In genomic region chr18:26654173-26655009, GRCh38 we compare ENCODE assay signal across 15 cellular contexts.
DNase-seq lines count a peak whose midpoint lies in the region; ATAC-seq, FAIRE-seq and TF ChIP-seq lines count a peak whose summit lies in the region.
"Had no signal": no experiment of that assay in that cellular context is flagged by ENCODE, and none has a peak within 500 bp of the region (broad histone marks: within the 10 kb centered on the region; RNA-seq: fewer than 3 reads in every experiment).

No MANE protein-coding gene starts in this region.

- H3K9me3 Mint-ChIP-seq in astrocyte (ENCODE audit: unreplicated experiment) = no peaks in the 10 kb centered on the region
- H3K9me3 Mint-ChIP-seq in activated CD4-positive, alpha-beta T cell treated with anti-CD3 and anti-CD28 coated beads, Interleukin-2, amount 10 ng/mL, durations not matched to agents 7 days and 5 days = no peaks in the 10 kb centered on the region
- H3K9me3 Mint-ChIP-seq: H9, T-cell had no signal

- H3K27me3 ChIP-seq in left ventricle myocardium inferior (ENCODE audit: low read depth) (peaks cover 6% of the 10 kb centered on the region), astrocyte (ENCODE audit: insufficient read depth, low read length) (peaks cover 33% of the 10 kb centered on the region), mesenchymal stem cell (ENCODE audit: control insufficient read depth in 1 of 2, insufficient read depth in 1 of 2, low read length in 2 of 2) (peaks cover 0 to 66% of the 10 kb centered on the region in 2 experiments)

- H3K14ac ChIP-seq in mesenchymal stem cell (ENCODE audit: low read length in 2 of 2) = no peak overlapping the region

- H4K20me1 ChIP-seq in astrocyte (ENCODE audit: insufficient read depth, low read length) = no peaks in the 10 kb centered on the region

- H3K79me2 ChIP-seq in astrocyte (ENCODE audit: insufficient read depth, low read length) = no peaks in the 10 kb centered on the region

- H2BK120ac ChIP-seq in mesenchymal stem cell (ENCODE audit: low read depth, low read length) = no peak overlapping the region

- CTCF ChIA-PET in activated CD4-positive, alpha-beta T cell treated with anti-CD3 and anti-CD28 coated beads, Interleukin-2, amount 10 ng/mL, durations not matched to agents 7 days and 5 days (lab: Charles Lee) = no interaction called here

- H3K4ac ChIP-seq in mesenchymal stem cell (ENCODE audit: low read depth in 1 of 2, low read length in 2 of 2) = no peak overlapping the region

- peak overlapping the region; percentile 92 for H3K27ac ChIP-seq in left ventricle myocardium inferior (replicated peaks)
- no peak overlapping the region for H3K27ac ChIP-seq in astrocyte (ENCODE audit: low read depth, low read length)
- peak overlapping the region; percentile 36 for H3K27ac ChIP-seq in mesenchymal stem cell (ENCODE audit: low read length, poor library complexity, severe bottlenecking)
- H3K27ac ChIP-seq: cardiac muscle cell had no signal

- DNase-seq in left ventricle myocardium inferior = no peak
- no peak for DNase-seq in left cardiac atrium
- DNase-seq in astrocyte (ENCODE audit: low read depth) = no peak
- no peak for DNase-seq in mesenchymal stem cell
- no peak for DNase-seq in putamen (ENCODE audit: low spot score)
- no peak for DNase-seq in GM03348 (ENCODE audit: low spot score)
- DNase-seq in activated CD4-positive, alpha-beta T cell treated with anti-CD3 and anti-CD28 coated beads, Interleukin-2, amount 10 ng/mL, durations not matched to agents 7 days and 5 days = no peak
- DNase-seq: activated effector memory CD4-positive, alpha-beta T cell treated with anti-CD3 and anti-CD28 coated beads, Interleukin-2, amount 50 U/mL, for 16 hours; H9; NK-92 treated with Interleukin-12 subunit alpha and Interleukin-12 subunit beta, amount 100 ng/mL, for 24 hours; small intestine; T-cell; upper lobe of left lung had no signal

- H3K9ac ChIP-seq in astrocyte (ENCODE audit: low read length) (no peak overlapping the region), mesenchymal stem cell (ENCODE audit: low read length) (no peak overlapping the region)

- ATAC-seq in left cardiac atrium (no peak), GM18873 (IDR thresholded peaks at IDR 0.05; ENCODE audit: low FRiP score, unreplicated experiment) (no peak)
- ATAC-seq: T-cell had no signal

- no peaks in the 10 kb centered on the region for H3K36me3 ChIP-seq in left ventricle myocardium inferior
- H3K36me3 ChIP-seq in astrocyte (ENCODE audit: insufficient read depth, low read length) = no peaks in the 10 kb centered on the region
- H3K36me3 ChIP-seq in mesenchymal stem cell (ENCODE audit: control insufficient read depth in 1 of 2, insufficient read depth in 2 of 2, low read depth in 1 of 2, low read length in 2 of 2) = no peaks in the 10 kb centered on the region
- H3K36me3 ChIP-seq: cardiac muscle cell, upper lobe of left lung had no signal

- H4K91ac ChIP-seq in mesenchymal stem cell (ENCODE audit: low read length) = no peak overlapping the region

- H2BK12ac ChIP-seq in mesenchymal stem cell (ENCODE audit: low read length in 2 of 2) = no peak overlapping the region

- H2AFZ ChIP-seq in astrocyte (ENCODE audit: low read depth, low read length) (no peak overlapping the region), mesenchymal stem cell (ENCODE audit: low read depth, low read length) (no peak overlapping the region)

- FAIRE-seq in astrocyte (lab: Jason Lieb, UNC) = no peak
- FAIRE-seq: small intestine had no signal

- H2BK15ac ChIP-seq in mesenchymal stem cell (ENCODE audit: low read depth, poor library complexity, severe bottlenecking) = no peak overlapping the region

- H3K36me3 Mint-ChIP-seq in astrocyte (ENCODE audit: low read depth, unreplicated experiment) = no peaks in the 10 kb centered on the region
- H3K36me3 Mint-ChIP-seq in activated CD4-positive, alpha-beta T cell treated with anti-CD3 and anti-CD28 coated beads, Interleukin-2, amount 10 ng/mL, durations not matched to agents 7 days and 5 days (ENCODE audit: low read depth) = peaks cover 3% of the 10 kb centered on the region
- H3K36me3 Mint-ChIP-seq: T-cell had no signal

- H3K18ac ChIP-seq in mesenchymal stem cell (ENCODE audit: low read depth in 1 of 2, low read length in 2 of 2) = no peak overlapping the region

- H3K79me1 ChIP-seq in mesenchymal stem cell (replicated peaks; ENCODE audit: low read length, poor library complexity, severe bottlenecking) = no peaks in the 10 kb centered on the region

- H2BK5ac ChIP-seq in mesenchymal stem cell (ENCODE audit: low read depth, low read length, poor library complexity, severe bottlenecking) = no peak overlapping the region

- 44% methylated on average over 11 of the region's 12 CpGs for WGBS in mesenchymal stem cell

- H4K8ac ChIP-seq in mesenchymal stem cell (ENCODE audit: low read length) = no peak overlapping the region

- H3K4me1 ChIP-seq in left ventricle myocardium inferior (peaks cover 54% of the 10 kb centered on the region), astrocyte (ENCODE audit: insufficient read depth, low read length) (peaks cover 12% of the 10 kb centered on the region), mesenchymal stem cell (ENCODE audit: control insufficient read depth, insufficient read depth, low read depth, low read length) (peaks cover 3% of the 10 kb centered on the region)

- H3K4me3 Mint-ChIP-seq in astrocyte (ENCODE audit: unreplicated experiment) = no peak overlapping the region
- no peak overlapping the region for H3K4me3 Mint-ChIP-seq in activated CD4-positive, alpha-beta T cell treated with anti-CD3 and anti-CD28 coated beads, Interleukin-2, amount 10 ng/mL, durations not matched to agents 7 days and 5 days

- H3K27me3 Mint-ChIP-seq in astrocyte (ENCODE audit: low read depth, unreplicated experiment) = peaks cover 10% of the 10 kb centered on the region
- H3K27me3 Mint-ChIP-seq in activated CD4-positive, alpha-beta T cell treated with anti-CD3 and anti-CD28 coated beads, Interleukin-2, amount 10 ng/mL, durations not matched to agents 7 days and 5 days = peaks cover 82% of the 10 kb centered on the region

- H3K4me3 ChIP-seq in left ventricle myocardium inferior (no peak overlapping the region), astrocyte (ENCODE audit: insufficient read depth, low read depth, low read length) (no peak overlapping the region), mesenchymal stem cell (ENCODE audit: insufficient read depth in 1 of 2, low read depth in 1 of 2, low read length in 2 of 2) (no peak overlapping the region)
- H3K4me3 ChIP-seq: cardiac muscle cell had no signal

- POLR2A ChIA-PET in activated CD4-positive, alpha-beta T cell treated with anti-CD3 and anti-CD28 coated beads, Interleukin-2, amount 10 ng/mL, durations not matched to agents 7 days and 5 days (lab: Charles Lee) = no interaction called here

- H3K23ac ChIP-seq in mesenchymal stem cell (ENCODE audit: low read length in 2 of 2) = no peak overlapping the region

- no peak overlapping the region for H2AK5ac ChIP-seq in mesenchymal stem cell (ENCODE audit: low read length, severe bottlenecking)

- H3K4me2 ChIP-seq in astrocyte (ENCODE audit: low read length) = peak overlapping the region; percentile 13
- peak overlapping the region; percentile 37 for H3K4me2 ChIP-seq in mesenchymal stem cell (ENCODE audit: low read length, poor library complexity, severe bottlenecking)

- peaks cover 6% of the 10 kb centered on the region for H3K4me1 Mint-ChIP-seq in astrocyte (ENCODE audit: low read depth, unreplicated experiment)
- H3K4me1 Mint-ChIP-seq in activated CD4-positive, alpha-beta T cell treated with anti-CD3 and anti-CD28 coated beads, Interleukin-2, amount 10 ng/mL, durations not matched to agents 7 days and 5 days = peaks cover 14% of the 10 kb centered on the region

- intact Hi-C loops in left ventricle myocardium inferior (cut with micrococcal nuclease) (loop anchor here (5.0 kb wide), 1 partner anchor 272 kb away; no protein-coding TSS in a partner anchor), left cardiac atrium (cut with DNase I) (loop anchor here (5.0 to 10.0 kb wide), 3 partner anchors 110 to 260 kb away; partner anchors contain the start of gene KCTD1 (in 1 of the 2))

- no peak overlapping the region for H3K27ac Mint-ChIP-seq in astrocyte (ENCODE audit: unreplicated experiment)
- no peak overlapping the region for H3K27ac Mint-ChIP-seq in activated CD4-positive, alpha-beta T cell treated with anti-CD3 and anti-CD28 coated beads, Interleukin-2, amount 10 ng/mL, durations not matched to agents 7 days and 5 days
- H3K27ac Mint-ChIP-seq: H9, T-cell had no signal

- H3K9me3 ChIP-seq in left ventricle myocardium inferior (replicated peaks) (no peaks in the 10 kb centered on the region), astrocyte (ENCODE audit: insufficient read depth, low read depth, low read length) (no peaks in the 10 kb centered on the region), mesenchymal stem cell (ENCODE audit: control insufficient read depth, low read length) (no peaks in the 10 kb centered on the region)
- H3K9me3 ChIP-seq: upper lobe of left lung had no signal

- no peak for TF ChIP-seq CTCF in left ventricle myocardium inferior (IDR thresholded peaks at IDR 0.05; ENCODE audit: borderline replicate concordance)
- peak; percentile 10 for TF ChIP-seq CTCF in astrocyte (IDR thresholded peaks at IDR 0.05; ENCODE audit: insufficient read depth, low read depth, low read length)
